Comparison of ENCODE assay signal across 8 cellular contexts in the genomic region with DNA sequence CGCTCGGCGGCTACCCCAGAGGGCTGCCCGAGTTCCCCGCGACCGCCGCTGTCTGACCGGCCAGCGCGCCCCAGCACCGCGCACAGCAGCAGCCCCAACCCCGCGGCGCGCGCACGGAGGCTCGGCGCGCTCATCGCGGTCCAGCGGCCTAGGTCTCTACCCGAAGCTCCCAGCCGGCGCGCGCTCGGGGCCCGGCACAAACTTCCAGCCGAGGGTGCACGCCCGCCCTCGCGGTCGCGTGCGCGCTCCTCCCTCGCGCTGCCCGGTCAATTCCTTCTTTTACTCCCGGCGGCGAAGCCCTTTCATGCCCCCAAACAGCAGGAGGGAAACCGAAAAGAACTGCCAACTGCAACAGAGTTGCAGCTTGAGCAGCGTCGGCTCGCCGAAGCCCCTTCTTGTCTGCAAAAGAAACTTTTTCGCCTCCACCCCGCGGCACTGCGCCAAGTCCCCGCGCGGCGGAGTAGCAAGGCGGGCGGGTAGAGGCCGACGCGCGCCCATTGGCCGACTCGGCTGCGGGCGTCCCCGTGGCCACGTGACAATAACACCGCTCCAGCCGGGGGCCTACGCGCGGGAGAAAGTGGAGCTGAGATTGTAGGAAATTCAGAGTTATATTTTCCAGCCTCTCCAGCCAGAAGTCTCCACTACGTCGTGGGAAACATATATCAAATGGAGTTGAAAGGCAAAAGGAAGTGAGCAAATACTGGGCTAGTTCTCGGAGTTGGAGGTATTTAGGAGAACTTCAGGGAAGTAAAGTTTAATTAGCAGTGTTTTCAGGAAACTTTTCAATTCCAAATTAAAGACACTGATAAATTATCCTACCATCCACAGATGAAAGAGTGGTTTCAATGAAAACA. TPM values are rescaled to one million over a fixed set of nuclear protein-coding genes. Genes with fewer than 3 reads are reported as not detected.
DNase-seq lines count a peak whose midpoint lies in the region; ATAC-seq, FAIRE-seq and TF ChIP-seq lines count a peak whose summit lies in the region.

A gene with protein sequence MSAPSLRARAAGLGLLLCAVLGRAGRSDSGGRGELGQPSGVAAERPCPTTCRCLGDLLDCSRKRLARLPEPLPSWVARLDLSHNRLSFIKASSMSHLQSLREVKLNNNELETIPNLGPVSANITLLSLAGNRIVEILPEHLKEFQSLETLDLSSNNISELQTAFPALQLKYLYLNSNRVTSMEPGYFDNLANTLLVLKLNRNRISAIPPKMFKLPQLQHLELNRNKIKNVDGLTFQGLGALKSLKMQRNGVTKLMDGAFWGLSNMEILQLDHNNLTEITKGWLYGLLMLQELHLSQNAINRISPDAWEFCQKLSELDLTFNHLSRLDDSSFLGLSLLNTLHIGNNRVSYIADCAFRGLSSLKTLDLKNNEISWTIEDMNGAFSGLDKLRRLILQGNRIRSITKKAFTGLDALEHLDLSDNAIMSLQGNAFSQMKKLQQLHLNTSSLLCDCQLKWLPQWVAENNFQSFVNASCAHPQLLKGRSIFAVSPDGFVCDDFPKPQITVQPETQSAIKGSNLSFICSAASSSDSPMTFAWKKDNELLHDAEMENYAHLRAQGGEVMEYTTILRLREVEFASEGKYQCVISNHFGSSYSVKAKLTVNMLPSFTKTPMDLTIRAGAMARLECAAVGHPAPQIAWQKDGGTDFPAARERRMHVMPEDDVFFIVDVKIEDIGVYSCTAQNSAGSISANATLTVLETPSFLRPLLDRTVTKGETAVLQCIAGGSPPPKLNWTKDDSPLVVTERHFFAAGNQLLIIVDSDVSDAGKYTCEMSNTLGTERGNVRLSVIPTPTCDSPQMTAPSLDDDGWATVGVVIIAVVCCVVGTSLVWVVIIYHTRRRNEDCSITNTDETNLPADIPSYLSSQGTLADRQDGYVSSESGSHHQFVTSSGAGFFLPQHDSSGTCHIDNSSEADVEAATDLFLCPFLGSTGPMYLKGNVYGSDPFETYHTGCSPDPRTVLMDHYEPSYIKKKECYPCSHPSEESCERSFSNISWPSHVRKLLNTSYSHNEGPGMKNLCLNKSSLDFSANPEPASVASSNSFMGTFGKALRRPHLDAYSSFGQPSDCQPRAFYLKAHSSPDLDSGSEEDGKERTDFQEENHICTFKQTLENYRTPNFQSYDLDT (minus strand): TSS at position 403 of the 854 bp plus-strand sequence. CDS start 269 bp downstream, at position 134.

- no peaks in the 10 kb centered on the region for H3K9me3 Mint-ChIP-seq in activated CD8-positive, alpha-beta T cell treated with anti-CD3 and anti-CD28 coated beads, Interleukin-2, amount 10 ng/mL, durations not matched to agents 7 days and 5 days (ENCODE audit: insufficient read depth)
- peaks cover 0 to 13% (median 0%) of the 10 kb centered on the region in 9 donors for H3K9me3 Mint-ChIP-seq in naive thymus-derived CD8-positive, alpha-beta T cell

- H3K4me1 ChIP-seq in A549 (peaks cover 48% of the 10 kb centered on the region), aorta (ENCODE audit: control insufficient read depth in 1 of 2, insufficient read depth in 2 of 2, low read length in 2 of 2) (no peaks in the 10 kb centered on the region)

- H3K4me1 Mint-ChIP-seq in activated CD8-positive, alpha-beta T cell treated with anti-CD3 and anti-CD28 coated beads, Interleukin-2, amount 10 ng/mL, durations not matched to agents 7 days and 5 days (ENCODE audit: low read depth), result peaks cover 5% of the 10 kb centered on the region
- H3K4me1 Mint-ChIP-seq in naive thymus-derived CD8-positive, alpha-beta T cell, result peaks cover 0 to 5% (median 2%) of the 10 kb centered on the region in 4 donors

- CTCF ChIA-PET in A549 (lab: Yijun Ruan, JAX), result interaction anchor here (0.7 to 1.2 kb wide), 7 partner anchors 9 to 570 kb away, joined by 3 to 4 read pairs (median 4); no protein-coding TSS in a partner anchor
- CTCF ChIA-PET in activated CD8-positive, alpha-beta T cell treated with anti-CD3 and anti-CD28 coated beads, Interleukin-2, amount 10 ng/mL, durations not matched to agents 7 days and 5 days (lab: Charles Lee), result interaction anchor here (1.3 kb wide), 1 partner anchor 12 kb away, joined by 3 read pairs; no protein-coding TSS in a partner anchor

- TF ChIP-seq RAD21 in A549 (conservative IDR thresholded peaks at IDR 0.05 in 1 of 2, IDR thresholded peaks at IDR 0.05 in 1 of 2), result peak in 1 of 2 experiments; percentile 10; a peak in 1 of 5 replicates

- ATAC-seq in A549, result peak; percentile 95 to 97
- ATAC-seq in GM18499 (IDR thresholded peaks at IDR 0.05; ENCODE audit: insufficient read depth, unreplicated experiment), result peak; percentile 52
- ATAC-seq in HG02870 (IDR thresholded peaks at IDR 0.05; ENCODE audit: unreplicated experiment), result peak; percentile 81
- peak; percentile 89 for ATAC-seq in activated CD8-positive, alpha-beta T cell treated with anti-CD3 and anti-CD28 coated beads, Interleukin-2, amount 10 ng/mL, durations not matched to agents 7 days and 5 days
- no peak for ATAC-seq in naive thymus-derived CD8-positive, alpha-beta T cell
- peak; percentile 96 for ATAC-seq in aorta (ENCODE audit: low FRiP score)

- POLR2A ChIA-PET in A549 (lab: Yijun Ruan, JAX), result interaction anchor here (0.5 to 1.9 kb wide), 4 partner anchors 9 to 495 kb away, joined by 3 to 4 read pairs (median 3); no protein-coding TSS in a partner anchor
- POLR2A ChIA-PET in activated CD8-positive, alpha-beta T cell treated with anti-CD3 and anti-CD28 coated beads, Interleukin-2, amount 10 ng/mL, durations not matched to agents 7 days and 5 days (lab: Charles Lee), result no interaction called here
- POLR2A ChIA-PET in naive thymus-derived CD8-positive, alpha-beta T cell (lab: Charles Lee), result no interaction called here

- H3K27ac Mint-ChIP-seq in activated CD8-positive, alpha-beta T cell treated with anti-CD3 and anti-CD28 coated beads, Interleukin-2, amount 10 ng/mL, durations not matched to agents 7 days and 5 days, result no peak within 1 kb of the TSS
- H3K27ac Mint-ChIP-seq in naive thymus-derived CD8-positive, alpha-beta T cell, result no peak within 1 kb of the TSS

- no peak for TF ChIP-seq CTCF in A549 (IDR thresholded peaks at IDR 0.05)
- no peak for TF ChIP-seq CTCF in fibroblast of villous mesenchyme (IDR thresholded peaks at IDR 0.05; ENCODE audit: insufficient read depth, low read depth, low read length)

- H3K27me3 Mint-ChIP-seq in activated CD8-positive, alpha-beta T cell treated with anti-CD3 and anti-CD28 coated beads, Interleukin-2, amount 10 ng/mL, durations not matched to agents 7 days and 5 days (ENCODE audit: low read depth), result peaks cover 28% of the 10 kb centered on the region
- H3K27me3 Mint-ChIP-seq in naive thymus-derived CD8-positive, alpha-beta T cell, result peaks cover 18 to 69% (median 28%) of the 10 kb centered on the region in 5 donors

- H3K36me3 Mint-ChIP-seq in activated CD8-positive, alpha-beta T cell treated with anti-CD3 and anti-CD28 coated beads, Interleukin-2, amount 10 ng/mL, durations not matched to agents 7 days and 5 days (ENCODE audit: low read depth), result no peaks in the 10 kb centered on the region
- H3K36me3 Mint-ChIP-seq in naive thymus-derived CD8-positive, alpha-beta T cell, result peaks cover 0 to 9% (median 2%) of the 10 kb centered on the region in 3 donors

- DNase-seq in A549 (ENCODE audit: low read depth in 1 of 2, low spot score in 1 of 2) (peak; percentile 85 to 90), NCI-H187 treated with DMSO at 0.1 percent for 48 hours (lab: John Stamatoyannopoulos, UW) (peak; percentile 29), fibroblast of villous mesenchyme (ENCODE audit: low read depth) (peak; percentile 91), aorta (peak; percentile 92 to 96)
- DNase-seq in activated CD8-positive, alpha-beta T cell treated with anti-CD3 and anti-CD28 coated beads, Interleukin-2, amount 10 ng/mL, durations not matched to agents 7 days and 5 days, result peak; percentile 23
- DNase-seq in naive thymus-derived CD8-positive, alpha-beta T cell, result no peak

- H3K4me3 ChIP-seq in A549, result peak within 1 kb of the TSS; percentile 68
- H3K4me3 ChIP-seq in fibroblast of villous mesenchyme (ENCODE audit: low read depth, low read length), result peak within 1 kb of the TSS; percentile 95
- H3K4me3 ChIP-seq in aorta (ENCODE audit: low read length in 2 of 2), result peak within 1 kb of the TSS; percentile 61 to 83

- WGBS in A549 (ENCODE audit: missing lambda C conversion rate), result under 1% methylated on average over 40 of the region's 80 CpGs
- 1% methylated on average over 80 of the region's 80 CpGs for WGBS in aorta, 2 donors

- intact Hi-C loops in aorta (cut with DNase I), result loop anchor here in 1 of 2 donors (1.0 to 10.0 kb wide), 2 partner anchors 121 to 164 kb away; no protein-coding TSS in a partner anchor

- peak; percentile 28 for TF ChIP-seq POLR2A in A549 (IDR thresholded peaks at IDR 0.05; ENCODE audit: low read length)

- H3K4me3 Mint-ChIP-seq in activated CD8-positive, alpha-beta T cell treated with anti-CD3 and anti-CD28 coated beads, Interleukin-2, amount 10 ng/mL, durations not matched to agents 7 days and 5 days, result peak within 1 kb of the TSS; percentile 67
- peak within 1 kb of the TSS in 8 of 10 donors; percentile 13 to 59 (median 41) for H3K4me3 Mint-ChIP-seq in naive thymus-derived CD8-positive, alpha-beta T cell

- H3K27ac ChIP-seq in A549 (peak within 1 kb of the TSS; percentile 83 to 89), aorta (ENCODE audit: low read depth in 1 of 2, low read length in 2 of 2) (peak within 1 kb of the TSS; percentile 70 to 85)

- no peak for TF ChIP-seq EP300 in A549 (IDR thresholded peaks at IDR 0.05)

- no peaks in the 10 kb centered on the region for H3K36me3 ChIP-seq in aorta (ENCODE audit: control insufficient read depth in 1 of 2, insufficient read depth in 2 of 2, low read length in 1 of 2)

- no peaks in the 10 kb centered on the region for H3K9me3 ChIP-seq in A549
- H3K9me3 ChIP-seq in aorta (ENCODE audit: control insufficient read depth, low read length), result no peaks in the 10 kb centered on the region

- peak within 1 kb of the TSS; percentile 75 for H3K4me2 ChIP-seq in A549

- FAIRE-seq in A549 (lab: Jason Lieb, UNC), result no peak

- no peaks in the 10 kb centered on the region for H3K27me3 ChIP-seq in aorta (ENCODE audit: control insufficient read depth in 1 of 2, insufficient read depth in 2 of 2, low read length in 1 of 2)

RNA-seq across cellular contexts. Expression of the gene that starts here (rescaled TPM):
- 15.4 and 16.4 TPM in 2 replicates for polyA plus RNA-seq in A549 (2011; rRNA removed)
- 5.4 and 6.2 TPM in 2 replicates for polyA plus RNA-seq in A549 (2012; cell fraction: cytosol; rRNA removed)
- 12.0 and 14.9 TPM in 2 replicates for polyA plus RNA-seq in A549 (2012; cell fraction: nucleus; rRNA removed)
- polyA plus RNA-seq in A549 (2017; fragmentation: RNase III; extraction: RNeasy Plus Mini Kit Qiagen cat#74134 plus additional on column Dnase treatment), result 3.7 to 4.8 TPM (median 4.0 TPM) in 3 replicates
- 26.6 and 30.6 TPM in 2 replicates for polyA minus RNA-seq in A549 (2011; rRNA and poly(A)+ RNA removed)
- not detected for total RNA-seq in activated CD8-positive, alpha-beta T cell treated with anti-CD3 and anti-CD28 coated beads, Interleukin-2, amount 10 ng/mL, durations not matched to agents 7 days and 5 days
- total RNA-seq in fibroblast of villous mesenchyme, result 66.0 and 97.2 TPM in 2 replicates
- not detected for total RNA-seq in naive thymus-derived CD8-positive, alpha-beta T cell
- polyA plus RNA-seq in naive thymus-derived CD8-positive, alpha-beta T cell, result not detected
- total RNA-seq in aorta, result 10 to 100 TPM; 23.3 to 51.4 TPM
- 10 to 100 TPM in 1 of 2 donors, 1 to 10 TPM in 1; 3.3 to 17.1 TPM for polyA plus RNA-seq in aorta

Comparison
In these comparisons a context has a peak if more than half of its experiments do, and no peak if none do; other contexts are left out.
1. RNA of the gene that starts here (total RNA-seq): 66.0 to 97.2 TPM in fibroblast of villous mesenchyme and 23.3 to 51.4 TPM in aorta; not detected in activated CD8-positive, alpha-beta T cell treated with anti-CD3 and anti-CD28 coated beads, Interleukin-2, amount 10 ng/mL, durations not matched to agents 7 days and 5 days and not detected in naive thymus-derived CD8-positive, alpha-beta T cell; every median in the first group is over 10 times any median in the second.
2. RNA of the gene that starts here (polyA plus RNA-seq): 3.3 to 17.1 TPM in aorta and 3.7 to 16.4 TPM in A549; not detected in naive thymus-derived CD8-positive, alpha-beta T cell; every median in the first group is over 4 times any median in the second.
3. Peak in DNase-seq and ATAC-seq in activated CD8-positive, alpha-beta T cell treated with anti-CD3 and anti-CD28 coated beads, Interleukin-2, amount 10 ng/mL, durations not matched to agents 7 days and 5 days; RNA of the gene not detected or under 1 TPM.
4. ATAC-seq: peak in A549 (2 of 2), GM18499 (single experiment), HG02870 (single experiment) and aorta (single experiment); none in naive thymus-derived CD8-positive, alpha-beta T cell (0 of 2).
5. DNase-seq: peak in A549 (2 of 2), NCI-H187 treated with DMSO at 0.1 percent for 48 hours (single experiment), fibroblast of villous mesenchyme (single experiment) and aorta (2 of 2); none in naive thymus-derived CD8-positive, alpha-beta T cell (0 of 10).
6. Peak in every context shown above with its lines, with median percentiles within 50 percentile points of each other: H3K4me3 ChIP-seq.